Comparison of ENCODE assay signal across 3 cellular contexts in genomic region chr5:10611290-10611689, GRCh38.
TF ChIP-seq lines count a peak whose summit lies in the region.

No MANE protein-coding gene starts in this region.

TF ChIP-seq in GM23338, 12 proteins besides CTCF, POLR2A, EP300 and RAD21:
- TF ChIP-seq ETS1 (IDR thresholded peaks at IDR 0.05) = no peak
- TF ChIP-seq ZNF114 (CRISPR knock-in tag; IDR thresholded peaks at IDR 0.05) = no peak
- TF ChIP-seq STAT1 (IDR thresholded peaks at IDR 0.05; ENCODE audit: unreplicated experiment) = no peak
- TF ChIP-seq NANOG (IDR thresholded peaks at IDR 0.05; ENCODE audit: borderline replicate concordance) = no peak
- TF ChIP-seq EZH2 (IDR thresholded peaks at IDR 0.05; ENCODE audit: low read depth, unreplicated experiment) = no peak
- no peak for TF ChIP-seq REST (IDR thresholded peaks at IDR 0.05; ENCODE audit: unreplicated experiment)
TF ChIP-seq in GM23338: peak in this region for 0.

TF ChIP-seq in IMR-90, 13 proteins besides CTCF, POLR2A, EP300 and RAD21:
- TF ChIP-seq RCOR1 (IDR thresholded peaks at IDR 0.05; ENCODE audit: insufficient replicate concordance, low read length) (peak; percentile 48), MAFK (IDR thresholded peaks at IDR 0.05; ENCODE audit: low read depth, low read length) (no peak), MAZ (IDR thresholded peaks at IDR 0.05; ENCODE audit: borderline replicate concordance, low read depth, low read length) (no peak)

TF ChIP-seq in WTC11, 78 proteins besides CTCF, POLR2A, EP300 and RAD21:
- TF ChIP-seq MXD4 (CRISPR knock-in tag; IDR thresholded peaks at IDR 0.05; ENCODE audit: borderline replicate concordance) (no peak), FOXJ3 (CRISPR knock-in tag; IDR thresholded peaks at IDR 0.05; ENCODE audit: borderline replicate concordance) (no peak), TEAD4 (CRISPR knock-in tag; IDR thresholded peaks at IDR 0.05) (no peak), NR2C2 (CRISPR knock-in tag; IDR thresholded peaks at IDR 0.05) (no peak), FOXP4 (CRISPR knock-in tag; IDR thresholded peaks at IDR 0.05) (no peak), GABPB1 (CRISPR knock-in tag; IDR thresholded peaks at IDR 0.05) (no peak), RORB (CRISPR knock-in tag; IDR thresholded peaks at IDR 0.05) (no peak), TEAD1 (CRISPR knock-in tag; IDR thresholded peaks at IDR 0.05) (no peak), STAT6 (CRISPR knock-in tag; conservative IDR thresholded peaks at IDR 0.05; ENCODE audit: low read depth) (no peak), GRHL2 (CRISPR knock-in tag; IDR thresholded peaks at IDR 0.05; ENCODE audit: insufficient replicate concordance, severe bottlenecking) (no peak), SP1 (CRISPR knock-in tag; conservative IDR thresholded peaks at IDR 0.05) (no peak)
- TF ChIP-seq, protein P1, sequence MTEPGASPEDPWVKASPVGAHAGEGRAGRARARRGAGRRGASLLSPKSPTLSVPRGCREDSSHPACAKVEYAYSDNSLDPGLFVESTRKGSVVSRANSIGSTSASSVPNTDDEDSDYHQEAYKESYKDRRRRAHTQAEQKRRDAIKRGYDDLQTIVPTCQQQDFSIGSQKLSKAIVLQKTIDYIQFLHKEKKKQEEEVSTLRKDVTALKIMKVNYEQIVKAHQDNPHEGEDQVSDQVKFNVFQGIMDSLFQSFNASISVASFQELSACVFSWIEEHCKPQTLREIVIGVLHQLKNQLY (CRISPR knock-in tag; IDR thresholded peaks at IDR 0.05) = no peak
